10 cellular contexts compared by ENCODE assay signal in the genomic region with DNA sequence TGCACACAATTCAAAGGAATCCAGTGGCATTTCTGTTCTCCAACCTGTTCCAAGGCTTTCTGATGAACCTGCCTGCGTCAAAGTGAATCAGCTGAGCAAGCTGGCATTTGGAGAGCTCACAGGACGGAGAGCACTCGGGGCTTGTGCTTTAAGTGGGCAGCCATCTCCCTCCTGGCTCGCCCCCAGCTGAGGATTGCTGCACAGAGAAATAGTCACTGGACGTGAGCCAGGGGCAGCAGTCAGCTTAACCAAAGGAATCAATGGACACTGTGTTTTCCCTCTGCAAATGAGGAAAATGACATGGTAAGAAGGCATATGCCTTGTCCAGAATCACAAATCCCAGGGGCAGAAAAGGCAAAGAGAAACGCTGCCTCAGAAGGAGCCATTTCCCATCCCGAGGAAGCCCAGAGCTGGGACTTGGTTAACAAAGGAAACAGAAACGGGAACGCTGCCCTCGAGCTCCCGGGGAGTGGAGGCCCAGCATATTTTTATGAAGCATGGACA.
A peak's percentile ranks its signal among the peaks of the same experiment; 100 is the strongest.
DNase-seq lines count a peak whose midpoint lies in the region; ATAC-seq, FAIRE-seq and TF ChIP-seq lines count a peak whose summit lies in the region.
"Had no signal": no experiment of that assay in that cellular context is flagged by ENCODE, and none has a peak within 500 bp of the region (broad histone marks: within the 10 kb centered on the region; RNA-seq: fewer than 3 reads in every experiment).

No MANE protein-coding gene starts in this region.

- peak overlapping the region; percentile 65 for H3K27ac ChIP-seq in ectodermal cell (ENCODE audit: insufficient read depth, low read depth, low read length, poor library complexity, severe bottlenecking)
- H3K27ac ChIP-seq in left lung: peak overlapping the region in 1 of 2 donors; percentile 7
- peak overlapping the region in 3 of 5 donors; percentile 43 to 81 (median 62) for H3K27ac ChIP-seq in stomach

- TF ChIP-seq EP300 in stomach (IDR thresholded peaks at IDR 0.05): no peak

- DNase-seq in NCI-H2227 treated with DMSO at 0.1 percent for 48 hours (lab: John Stamatoyannopoulos, UW) (peak; percentile 40), left lung (no peak), stomach (no peak), NCI-H1694 (lab: John Stamatoyannopoulos, UW) (no peak), urothelium cell line (ENCODE audit: low spot score) (no peak)
- DNase-seq: Caco-2; stimulated activated CD4-positive, alpha-beta T cell treated with anti-CD3 and anti-CD28 coated beads, Interleukin-12 subunit alpha, Interleukin-12 subunit beta, amount 100 ng/mL, for 4 hours had no signal

- FAIRE-seq in urothelium cell line (lab: Jason Lieb, UNC): no peak

- no peak for TF ChIP-seq POLR2A in stomach (IDR thresholded peaks at IDR 0.05)

- 61 to 63% methylated on average over 11 of the region's 11 CpGs for WGBS in ectodermal cell, 2 experiments
- WGBS in stomach, 5 donors: 32 to 49% (median 48%) methylated on average over 11 of the region's 11 CpGs

- H3K4me3 ChIP-seq in ectodermal cell (ENCODE audit: insufficient read depth, low read depth, low read length) (no peak overlapping the region), left lung (no peak overlapping the region), stomach (peak overlapping the region in 1 of 4 donors; percentile 4)

- no peaks in the 10 kb centered on the region for H3K27me3 ChIP-seq in ectodermal cell (ENCODE audit: control insufficient read depth, insufficient read depth, low read length, poor library complexity, severe bottlenecking)
- H3K27me3 ChIP-seq in left lung: peaks cover 0 to 5% of the 10 kb centered on the region in 2 donors
- H3K27me3 ChIP-seq in stomach: no peaks in the 10 kb centered on the region

- ATAC-seq in left lung (peak; percentile 69), GM18511 (IDR thresholded peaks at IDR 0.05; ENCODE audit: unreplicated experiment) (no peak), HG03442 (IDR thresholded peaks at IDR 0.05; ENCODE audit: unreplicated experiment) (no peak)

- TF ChIP-seq CTCF in left lung (IDR thresholded peaks at IDR 0.05): no peak
- TF ChIP-seq CTCF in stomach (IDR thresholded peaks at IDR 0.05): no peak

- H3K9me3 ChIP-seq in ectodermal cell (ENCODE audit: control insufficient read depth, low read length) (no peaks in the 10 kb centered on the region), left lung (no peaks in the 10 kb centered on the region), stomach (no peaks in the 10 kb centered on the region)
- H3K9me3 ChIP-seq: Caco-2 had no signal

- intact Hi-C loops in left lung (cut with DNase I) (no loop called here), stomach (cut with DNase I; ENCODE audit: low total_unique reads) (no loop called here)

- no peaks in the 10 kb centered on the region for H3K36me3 ChIP-seq in ectodermal cell (ENCODE audit: control insufficient read depth, insufficient read depth, low read length)
- H3K36me3 ChIP-seq in left lung: no peaks in the 10 kb centered on the region
- no peaks in the 10 kb centered on the region for H3K36me3 ChIP-seq in stomach

- peaks cover 13% of the 10 kb centered on the region for H3K4me1 ChIP-seq in ectodermal cell (ENCODE audit: control insufficient read depth, insufficient read depth, low read length)
- H3K4me1 ChIP-seq in left lung: peaks cover 0 to 15% of the 10 kb centered on the region in 2 donors
- peaks cover 0 to 17% (median 9%) of the 10 kb centered on the region in 4 donors for H3K4me1 ChIP-seq in stomach
- H3K4me1 ChIP-seq: Caco-2 had no signal
